ENCODE assay signal across 2 cellular contexts in the genomic region with DNA sequence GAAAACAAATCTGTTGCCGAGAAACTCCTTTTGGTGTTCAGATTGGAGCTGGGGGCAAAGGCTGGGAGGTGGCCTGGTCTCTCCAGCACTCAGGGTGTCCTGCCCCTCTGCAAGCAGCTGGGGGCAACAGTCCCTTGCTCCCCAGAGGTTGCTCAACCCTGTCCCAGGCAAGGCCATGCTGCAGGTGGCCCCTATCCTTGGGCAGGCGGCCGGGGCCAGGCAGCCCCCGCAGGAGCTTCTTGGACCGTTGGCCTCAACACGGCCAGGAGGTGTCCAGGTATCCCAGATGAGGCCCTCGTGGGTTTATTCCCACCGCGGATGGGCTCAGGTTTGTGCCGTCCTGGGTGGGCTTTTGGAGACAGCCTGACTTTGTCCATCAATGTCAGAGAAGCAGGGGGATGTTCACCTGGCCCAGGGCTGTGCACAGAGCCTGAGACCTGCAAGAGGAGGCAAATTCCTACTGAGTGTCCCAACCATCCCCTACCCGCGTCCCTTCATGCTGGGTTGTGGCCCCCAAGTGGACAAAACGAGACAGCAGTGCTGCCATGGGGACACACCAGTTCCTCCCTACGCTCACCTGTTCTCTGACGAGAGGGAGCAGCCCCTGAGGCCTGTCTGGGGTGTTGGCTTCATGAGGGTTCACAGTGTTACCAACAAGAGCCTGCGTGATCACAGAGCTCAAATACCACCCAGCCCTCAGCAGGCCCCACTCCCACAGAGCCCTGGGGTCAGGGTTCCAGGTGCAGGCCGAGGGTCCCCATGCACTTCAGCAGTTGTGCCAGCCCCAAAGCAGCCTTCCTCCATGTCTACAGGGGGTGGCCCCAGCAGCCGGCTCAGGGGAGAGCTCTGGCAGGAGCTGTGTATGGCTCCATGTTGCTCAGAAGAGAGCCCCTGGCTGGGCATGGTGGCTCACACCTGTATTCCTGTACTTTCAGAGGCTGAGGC.
TF ChIP-seq lines count a peak whose summit lies in the region.

No MANE protein-coding gene starts in this region.

TF ChIP-seq in A549, 52 proteins besides CTCF, POLR2A, EP300 and RAD21:
- TF ChIP-seq GATA3 (IDR thresholded peaks at IDR 0.05; ENCODE audit: borderline replicate concordance) (no peak), CHD2 (IDR thresholded peaks at IDR 0.05; ENCODE audit: low read length, partially characterized antibody) (no peak), ESRRA (IDR thresholded peaks at IDR 0.05; ENCODE audit: borderline replicate concordance, low read length) (no peak), PBX3 (IDR thresholded peaks at IDR 0.05) (no peak), EHMT2 (IDR thresholded peaks at IDR 0.05; ENCODE audit: low read depth) (no peak), NR3C1 (IDR thresholded peaks at IDR 0.05) (no peak), HOXB5 (CRISPR knock-in tag; IDR thresholded peaks at IDR 0.05) (no peak), RFX5 (IDR thresholded peaks at IDR 0.05) (no peak), FOSL2 (IDR thresholded peaks at IDR 0.05) (no peak), FOSL2 (CRISPR knock-in tag; IDR thresholded peaks at IDR 0.05) (no peak), KDM5A (IDR thresholded peaks at IDR 0.05) (no peak), KDM1A (IDR thresholded peaks at IDR 0.05; ENCODE audit: low read depth) (no peak), TP53 (CRISPR knock-in tag; IDR thresholded peaks at IDR 0.05) (no peak), RNF2 (IDR thresholded peaks at IDR 0.05; ENCODE audit: borderline replicate concordance, low read depth) (no peak)
- TF ChIP-seq, protein P1, sequence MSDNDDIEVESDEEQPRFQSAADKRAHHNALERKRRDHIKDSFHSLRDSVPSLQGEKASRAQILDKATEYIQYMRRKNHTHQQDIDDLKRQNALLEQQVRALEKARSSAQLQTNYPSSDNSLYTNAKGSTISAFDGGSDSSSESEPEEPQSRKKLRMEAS (IDR thresholded peaks at IDR 0.05) = no peak

TF ChIP-seq in H1, 55 proteins besides CTCF, POLR2A, EP300 and RAD21:
- TF ChIP-seq NANOG (IDR thresholded peaks at IDR 0.05; ENCODE audit: insufficient read depth, low read depth, low read length, poor library complexity, severe bottlenecking) (no peak), NRF1 (IDR thresholded peaks at IDR 0.05; ENCODE audit: low read depth, low read length) (no peak), CREB1 (IDR thresholded peaks at IDR 0.05) (no peak), SP1 (IDR thresholded peaks at IDR 0.05; ENCODE audit: low read depth, low read length) (no peak), CHD1 (IDR thresholded peaks at IDR 0.05; ENCODE audit: low read depth, low read length) (no peak), TCF12 (IDR thresholded peaks at IDR 0.05; ENCODE audit: low read depth, low read length) (no peak), YY1 (IDR thresholded peaks at IDR 0.05; ENCODE audit: low read depth, low read length) (no peak), SP2 (IDR thresholded peaks at IDR 0.05; ENCODE audit: low read length) (no peak), HDAC2 (IDR thresholded peaks at IDR 0.05; ENCODE audit: borderline replicate concordance in 1 of 2, low read depth in 2 of 2, low read length in 2 of 2) (no peak), E2F6 (IDR thresholded peaks at IDR 0.05) (no peak)
TF ChIP-seq in H1: peak in this region for 0.
